Comparison of ENCODE assay signal across 8 cellular contexts in the genomic region with DNA sequence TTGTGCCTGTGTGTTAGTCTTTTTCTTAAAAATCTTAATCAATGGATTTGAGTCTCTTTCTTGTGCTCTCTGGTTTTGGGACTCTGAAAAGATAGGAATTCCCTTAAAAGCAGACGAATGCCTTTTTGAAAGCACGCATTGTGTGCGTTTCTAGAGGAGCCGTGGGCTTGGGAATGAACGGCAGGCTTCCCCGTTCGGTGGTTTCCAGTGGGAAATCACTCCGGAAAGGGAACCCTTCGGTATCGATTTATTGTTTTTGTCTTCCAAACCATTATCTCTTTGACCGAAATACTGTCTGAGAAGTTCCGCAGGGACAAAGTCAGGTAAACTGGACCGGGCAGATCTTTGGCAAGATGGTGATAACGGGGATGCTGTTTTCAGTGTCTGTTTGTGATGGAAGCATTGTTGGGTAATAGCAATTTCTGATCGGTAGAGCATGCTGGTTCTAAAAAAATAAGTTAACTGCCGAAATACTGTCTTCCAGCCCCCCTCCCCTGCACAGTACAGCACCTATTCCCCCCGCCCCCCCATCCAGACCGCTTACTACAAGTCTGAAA.
DNase-seq lines count a peak whose midpoint lies in the region; ATAC-seq and TF ChIP-seq lines count a peak whose summit lies in the region.

No MANE protein-coding gene starts in this region.

- H3K9me2 ChIP-seq in MM.1S (replicated peaks; ENCODE audit: insufficient read depth, low read length): no peaks in the 10 kb centered on the region

- H4K20me1 ChIP-seq in MM.1S (ENCODE audit: insufficient read depth, low read length): no peaks in the 10 kb centered on the region

- no peak for ATAC-seq in GM21737 (IDR thresholded peaks at IDR 0.05; ENCODE audit: unreplicated experiment)

- no peak for TF ChIP-seq CTCF in MM.1S (IDR thresholded peaks at IDR 0.05; ENCODE audit: low read length)

- H3K36me3 ChIP-seq in MM.1S (replicated peaks; ENCODE audit: insufficient read depth, low read length): no peaks in the 10 kb centered on the region
- no peaks in the 10 kb centered on the region for H3K36me3 ChIP-seq in muscle layer of duodenum (ENCODE audit: control insufficient read depth in 1 of 2, insufficient read depth in 2 of 2, low read length in 2 of 2)

- peak overlapping the region; percentile 96 for H3K4me3 ChIP-seq in MM.1S (ENCODE audit: low read length)
- peak overlapping the region; percentile 82 to 84 for H3K4me3 ChIP-seq in muscle layer of duodenum (ENCODE audit: low read depth in 1 of 2, low read length in 2 of 2)

- H3K79me2 ChIP-seq in MM.1S (ENCODE audit: low read length): peaks cover 54% of the 10 kb centered on the region

- DNase-seq in COR-L47 (lab: John Stamatoyannopoulos, UW) (peak; percentile 35), MM.1S (no peak), NCI-H2196 treated with DMSO at 0.1 percent for 48 hours (lab: John Stamatoyannopoulos, UW; ENCODE audit: unreplicated experiment) (no peak), activated gamma-delta T cell treated with Interleukin-2 at 50 U/mL for 16 hours (no peak), GM19238 (ENCODE audit: insufficient read length, low spot score) (no peak)

- 0 out of 2 replicates have a peak overlapping the region, but pooled peaks have one; percentile 32 for H2AFZ ChIP-seq in MM.1S (ENCODE audit: low read length)

- H3K27me3 ChIP-seq in MM.1S (replicated peaks; ENCODE audit: insufficient read depth, low read length) (no peaks in the 10 kb centered on the region), muscle layer of duodenum (ENCODE audit: low read depth, low read length) (no peaks in the 10 kb centered on the region)

- peak overlapping the region; percentile 98 for H3K9ac ChIP-seq in MM.1S (ENCODE audit: low read length)

- H3F3A ChIP-seq in MM.1S (ENCODE audit: insufficient read depth, low read length): peaks cover 26% of the 10 kb centered on the region

- H3K4me1 ChIP-seq in MM.1S (ENCODE audit: low read length): peaks cover 32% of the 10 kb centered on the region
- H3K4me1 ChIP-seq in muscle layer of duodenum (ENCODE audit: control insufficient read depth in 1 of 2, insufficient read depth in 2 of 2, low read length in 2 of 2): peaks cover 0 to 5% of the 10 kb centered on the region in 2 donors

- H3K4me2 ChIP-seq in MM.1S (ENCODE audit: low read depth, low read length): peak overlapping the region; percentile 95

- no peaks in the 10 kb centered on the region for H3K9me3 ChIP-seq in MM.1S (replicated peaks; ENCODE audit: insufficient read depth, low read length)
- no peaks in the 10 kb centered on the region for H3K9me3 ChIP-seq in muscle layer of duodenum (ENCODE audit: control insufficient read depth in 1 of 2, low read length in 2 of 2)

- H3K27ac ChIP-seq in MM.1S (ENCODE audit: low read length): peak overlapping the region; percentile 97
- peak overlapping the region; percentile 35 for H3K27ac ChIP-seq in cingulate gyrus (ENCODE audit: low read depth, low read length)
- peak overlapping the region; percentile 95 for H3K27ac ChIP-seq in muscle layer of duodenum (ENCODE audit: low read length)

Comparison
In these comparisons a context has a peak if more than half of its experiments do, and no peak if none do; other contexts are left out.
1. H3K27ac ChIP-seq: peak in every context shown above with its lines; median percentile 97 in MM.1S; 95 in muscle layer of duodenum; 35 in cingulate gyrus.